Comparison of ENCODE assay signal across 30 cellular contexts in the genomic region with DNA sequence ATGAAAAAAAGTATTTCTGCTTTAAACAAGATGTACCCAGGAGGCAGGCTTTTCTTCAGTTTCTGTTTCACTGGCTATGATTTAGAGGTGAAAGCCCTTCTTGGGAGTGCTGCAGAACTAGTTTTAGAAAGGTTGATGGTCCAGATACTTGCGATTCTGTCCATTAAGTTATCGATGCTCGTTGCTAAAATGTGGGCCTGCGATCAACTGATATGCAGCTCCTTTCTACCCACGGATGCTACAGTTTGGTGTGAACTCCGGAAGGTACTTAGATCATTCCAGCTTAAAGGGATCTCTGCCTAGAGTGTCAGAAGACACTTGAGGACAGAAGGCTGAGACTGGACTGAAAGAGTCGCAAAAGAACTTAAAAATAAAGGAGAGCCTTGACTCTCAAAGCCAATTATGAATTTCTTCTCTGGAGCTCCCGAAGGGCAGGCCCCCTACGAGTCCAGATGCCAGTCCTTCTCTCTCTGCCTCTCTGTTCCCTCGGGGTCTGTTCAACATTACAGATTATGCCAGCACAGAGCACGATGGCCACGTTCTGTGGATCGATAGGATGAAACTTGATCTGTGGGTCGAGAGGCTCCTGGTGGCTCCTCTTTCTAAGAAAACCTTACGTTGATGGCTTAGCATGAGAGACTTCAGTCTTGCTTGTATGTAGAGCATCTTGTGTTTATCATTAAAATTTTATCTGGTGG.
"Had no signal": no experiment of that assay in that cellular context is flagged by ENCODE, and none has a peak within 500 bp of the region (broad histone marks: within the 10 kb centered on the region; RNA-seq: fewer than 3 reads in every experiment).

No MANE protein-coding gene starts in this region.

- H3K4me1 Mint-ChIP-seq: neural progenitor cell had no signal

- H3K27ac ChIP-seq: ascending aorta, brain microvascular endothelial cell, esophagus muscularis mucosa, foreskin keratinocyte, heart right ventricle, left lung, lower lobe of right lung, neural progenitor cell, right atrium auricular region, suprapubic skin, transverse colon, WERI-Rb-1 had no signal

- H3K9me3 ChIP-seq: ascending aorta, esophagus muscularis mucosa, heart right ventricle, left lung, lower lobe of right lung, right atrium auricular region, suprapubic skin, transverse colon had no signal

- DNase-seq: activated CD4-positive, alpha-beta memory T cell treated with anti-CD3 and anti-CD28 coated beads for 36 hours; activated CD4-positive, alpha-beta T cell treated with anti-CD3 and anti-CD28 coated beads, Interleukin-2, amount 10 ng/mL, durations not matched to agents 24 days and 14 days; activated CD4-positive, CD25-positive, alpha-beta regulatory T cell treated with anti-CD3 and anti-CD28 coated beads, Interleukin-2, amount 50 U/mL, for 72 hours; activated CD8-positive, alpha-beta memory T cell treated with anti-CD3 and anti-CD28 coated beads, Interleukin-2, amount 50 U/mL, for 4 hours; activated gamma-delta T cell; activated naive CD4-positive, alpha-beta T cell treated with anti-CD3 and anti-CD28 coated beads, Interleukin-2, amount 10 ng/mL, durations not matched to agents 7 days and 5 days; activated naive CD8-positive, alpha-beta T cell treated with anti-CD3 and anti-CD28 coated beads, Interleukin-2, amount 10 ng/mL, durations not matched to agents 7 days and 5 days; activated T-cell treated with anti-CD3 and anti-CD28 coated beads, Interleukin-2, amount 50 U/mL, for 1 hour; brain microvascular endothelial cell; cortex of kidney; foreskin keratinocyte; heart right ventricle; kidney glomerular epithelial cell; left lung; lower lobe of right lung; mesendoderm; natural killer cell; occipital lobe; stimulated activated CD4-positive, alpha-beta T cell treated with anti-CD3 and anti-CD28 coated beads, Interleukin-15, amount 100 ng/mL, for 24 hours; stimulated activated CD4-positive, alpha-beta T cell treated with anti-CD3 and anti-CD28 coated beads, Interleukin-2, amount 100 ng/mL, for 24 hours; stimulated activated naive CD4-positive, alpha-beta T cell; T-helper 9 cell; transverse colon; WERI-Rb-1 had no signal

- H3K4me3 Mint-ChIP-seq: activated CD4-positive, alpha-beta memory T cell treated with anti-CD3 and anti-CD28 coated beads for 36 hours; activated CD4-positive, alpha-beta T cell treated with anti-CD3 and anti-CD28 coated beads, Interleukin-2, amount 10 ng/mL, durations not matched to agents 24 days and 14 days; activated naive CD4-positive, alpha-beta T cell treated with anti-CD3 and anti-CD28 coated beads, Interleukin-2, amount 10 ng/mL, durations not matched to agents 7 days and 5 days; activated naive CD8-positive, alpha-beta T cell treated with anti-CD3 and anti-CD28 coated beads, Interleukin-2, amount 10 ng/mL, durations not matched to agents 7 days and 5 days; activated T-helper 1 cell treated with anti-CD3 and anti-CD28 coated beads, Interleukin-12 subunit alpha, Interleukin-12 subunit beta, Interleukin-2, Interleukin-4 antibody, amounts not matched to agents 30 ng/mL and 10 ng/mL and 1 ng/mL, durations not matched to agents 14 hours and 24 hours and 36 hours; natural killer cell; neural progenitor cell had no signal

- H3K27ac Mint-ChIP-seq: activated CD4-positive, alpha-beta memory T cell treated with anti-CD3 and anti-CD28 coated beads for 36 hours; activated CD4-positive, alpha-beta T cell treated with anti-CD3 and anti-CD28 coated beads, Interleukin-2, amount 10 ng/mL, durations not matched to agents 24 days and 14 days; activated naive CD4-positive, alpha-beta T cell treated with anti-CD3 and anti-CD28 coated beads, Interleukin-2, amount 10 ng/mL, durations not matched to agents 7 days and 5 days; activated naive CD8-positive, alpha-beta T cell treated with anti-CD3 and anti-CD28 coated beads, Interleukin-2, amount 10 ng/mL, durations not matched to agents 7 days and 5 days; activated T-helper 1 cell treated with anti-CD3 and anti-CD28 coated beads, Interleukin-12 subunit alpha, Interleukin-12 subunit beta, Interleukin-2, Interleukin-4 antibody, amounts not matched to agents 30 ng/mL and 10 ng/mL and 1 ng/mL, durations not matched to agents 14 hours and 24 hours and 36 hours; natural killer cell; neural progenitor cell had no signal

- H3K4me3 ChIP-seq: ascending aorta, esophagus muscularis mucosa, heart right ventricle, left lung, lower lobe of right lung, neural progenitor cell, right atrium auricular region, suprapubic skin, transverse colon had no signal

- H3K4me1 ChIP-seq: foreskin keratinocyte, left lung, lower lobe of right lung, neural progenitor cell, suprapubic skin had no signal

- H3K27me3 Mint-ChIP-seq: activated CD4-positive, alpha-beta memory T cell treated with anti-CD3 and anti-CD28 coated beads for 36 hours; activated CD4-positive, alpha-beta T cell treated with anti-CD3 and anti-CD28 coated beads, Interleukin-2, amount 10 ng/mL, durations not matched to agents 24 days and 14 days; activated naive CD4-positive, alpha-beta T cell treated with anti-CD3 and anti-CD28 coated beads, Interleukin-2, amount 10 ng/mL, durations not matched to agents 7 days and 5 days; activated naive CD8-positive, alpha-beta T cell treated with anti-CD3 and anti-CD28 coated beads, Interleukin-2, amount 10 ng/mL, durations not matched to agents 7 days and 5 days had no signal

- H3K9me3 Mint-ChIP-seq: activated CD4-positive, alpha-beta memory T cell treated with anti-CD3 and anti-CD28 coated beads for 36 hours; activated CD4-positive, alpha-beta T cell treated with anti-CD3 and anti-CD28 coated beads, Interleukin-2, amount 10 ng/mL, durations not matched to agents 24 days and 14 days; activated naive CD4-positive, alpha-beta T cell treated with anti-CD3 and anti-CD28 coated beads, Interleukin-2, amount 10 ng/mL, durations not matched to agents 7 days and 5 days; activated naive CD8-positive, alpha-beta T cell treated with anti-CD3 and anti-CD28 coated beads, Interleukin-2, amount 10 ng/mL, durations not matched to agents 7 days and 5 days; activated T-helper 1 cell treated with anti-CD3 and anti-CD28 coated beads, Interleukin-12 subunit alpha, Interleukin-12 subunit beta, Interleukin-2, Interleukin-4 antibody, amounts not matched to agents 30 ng/mL and 10 ng/mL and 1 ng/mL, durations not matched to agents 14 hours and 24 hours and 36 hours; natural killer cell; neural progenitor cell had no signal
